In genomic region chr20:15776773-15777172, GRCh38 we compare ENCODE assay signal across 33 cellular contexts.
"Had no signal": no experiment of that assay in that cellular context is flagged by ENCODE, and none has a peak within 500 bp of the region (broad histone marks: within the 10 kb centered on the region; RNA-seq: fewer than 3 reads in every experiment).

No MANE protein-coding gene starts in this region.

- DNase-seq: activated B cell treated with CpG ODN at 0.5 μM for 24 hours; activated CD4-positive, alpha-beta T cell treated with anti-CD3 and anti-CD28 coated beads for 48 hours; activated CD4-positive, alpha-beta T cell treated with anti-CD3 and anti-CD28 coated beads, Interleukin-2, amount 50 U/mL, for 1 hour; activated CD4-positive, alpha-beta T cell treated with anti-CD3 and anti-CD28 coated beads, Interleukin-2, amount 50 U/mL, for 48 hours; activated CD8-positive, alpha-beta memory T cell treated with anti-CD3 and anti-CD28 coated beads for 24 hours; activated CD8-positive, alpha-beta T cell treated with anti-CD3 and anti-CD28 coated beads for 36 hours; activated effector memory CD4-positive, alpha-beta T cell treated with Interleukin-2 at 50 U/mL for 16 hours; activated gamma-delta T cell treated with Interleukin-2 at 50 U/mL for 16 hours; activated naive CD4-positive, alpha-beta T cell treated with anti-CD3 and anti-CD28 coated beads, Interleukin-2, amount 50 U/mL, for 16 hours; activated naive CD4-positive, alpha-beta T cell treated with Interleukin-2 at 50 U/mL for 16 hours; activated T-cell treated with anti-CD3 and anti-CD28 coated beads, Interleukin-2, amount 50 U/mL, for 4 hours; amniotic stem cell; anterior cingulate cortex; brain microvascular endothelial cell; dorsolateral prefrontal cortex; effector memory CD8-positive, alpha-beta T cell; esophagus squamous epithelium; foreskin melanocyte; heart right ventricle; T-helper 9 cell; WERI-Rb-1 had no signal

- H3K27ac ChIP-seq: brain microvascular endothelial cell, coronary artery, dorsolateral prefrontal cortex, epithelial cell of prostate, esophagus squamous epithelium, gastroesophageal sphincter, heart right ventricle, hepatocyte, WERI-Rb-1 had no signal

- H3K36me3 ChIP-seq: brain microvascular endothelial cell, esophagus squamous epithelium, gastroesophageal sphincter, heart right ventricle, WERI-Rb-1 had no signal

- H3K4me3 Mint-ChIP-seq: activated B cell treated with CpG ODN at 0.5 μM for 24 hours; activated CD8-positive, alpha-beta T cell treated with anti-CD3 and anti-CD28 coated beads for 36 hours; activated naive CD8-positive, alpha-beta T cell; activated T-cell treated with anti-CD3 and anti-CD28 coated beads, Interleukin-2, amount 50 U/mL, for 4 hours; activated T-helper 17 cell treated with anti-CD3 and anti-CD28 coated beads, Interleukin-2, amount 50 U/mL, for 72 hours; central memory CD8-positive, alpha-beta T cell; dendritic cell treated with granulocyte-macrophage colony-stimulating factor and Interleukin-4, amounts not matched to agents 40 ng/mL and 50 ng/mL, for 4 days; effector memory CD8-positive, alpha-beta T cell had no signal

- FAIRE-seq: astrocyte, bronchial epithelial cell, endothelial cell of umbilical vein had no signal

- H3K27ac Mint-ChIP-seq: activated B cell treated with CpG ODN at 0.5 μM for 24 hours; activated CD8-positive, alpha-beta T cell treated with anti-CD3 and anti-CD28 coated beads for 36 hours; activated naive CD8-positive, alpha-beta T cell; activated T-helper 17 cell treated with anti-CD3 and anti-CD28 coated beads, Interleukin-2, amount 50 U/mL, for 72 hours; dendritic cell treated with granulocyte-macrophage colony-stimulating factor and Interleukin-4, amounts not matched to agents 40 ng/mL and 50 ng/mL, for 4 days; effector memory CD8-positive, alpha-beta T cell had no signal

- H3K79me2 ChIP-seq: hepatocyte had no signal

- H3K4me1 ChIP-seq: esophagus squamous epithelium, gastroesophageal sphincter, heart right ventricle had no signal

- ATAC-seq: activated CD4-positive, CD25-positive, alpha-beta regulatory T cell treated with anti-CD3 and anti-CD28 coated beads, Interleukin-2, amount 50 U/mL, for 24 hours; activated CD8-positive, alpha-beta T cell treated with anti-CD3 and anti-CD28 coated beads for 36 hours; activated T-cell treated with anti-CD3 and anti-CD28 coated beads, Interleukin-2, amount 50 U/mL, for 4 hours; activated T-helper 17 cell treated with anti-CD3 and anti-CD28 coated beads, Interleukin-2, amount 50 U/mL, for 72 hours; effector memory CD8-positive, alpha-beta T cell; gastroesophageal sphincter; heart right ventricle had no signal

- H3K9me3 ChIP-seq: esophagus squamous epithelium, gastroesophageal sphincter, heart right ventricle had no signal

- H3K36me3 Mint-ChIP-seq: activated naive CD8-positive, alpha-beta T cell had no signal

- H2AFZ ChIP-seq: hepatocyte had no signal

- H3K27me3 Mint-ChIP-seq: activated B cell treated with CpG ODN at 0.5 μM for 24 hours; activated CD8-positive, alpha-beta T cell treated with anti-CD3 and anti-CD28 coated beads for 36 hours; activated naive CD8-positive, alpha-beta T cell; activated T-helper 17 cell treated with anti-CD3 and anti-CD28 coated beads, Interleukin-2, amount 50 U/mL, for 72 hours; central memory CD8-positive, alpha-beta T cell; dendritic cell treated with granulocyte-macrophage colony-stimulating factor and Interleukin-4, amounts not matched to agents 40 ng/mL and 50 ng/mL, for 4 days; effector memory CD8-positive, alpha-beta T cell had no signal

- H3K4me3 ChIP-seq: coronary artery, dorsolateral prefrontal cortex, esophagus squamous epithelium, gastroesophageal sphincter, heart right ventricle, hepatocyte had no signal

- H3K9me3 Mint-ChIP-seq: activated CD8-positive, alpha-beta T cell treated with anti-CD3 and anti-CD28 coated beads for 36 hours had no signal

- H3K4me1 Mint-ChIP-seq: activated T-helper 17 cell treated with anti-CD3 and anti-CD28 coated beads, Interleukin-2, amount 50 U/mL, for 72 hours; central memory CD8-positive, alpha-beta T cell had no signal

- H3K4me2 ChIP-seq: hepatocyte had no signal

- H3K27me3 ChIP-seq: brain microvascular endothelial cell, dorsolateral prefrontal cortex, esophagus squamous epithelium, gastroesophageal sphincter, heart right ventricle, hepatocyte had no signal
